In the genomic region with DNA sequence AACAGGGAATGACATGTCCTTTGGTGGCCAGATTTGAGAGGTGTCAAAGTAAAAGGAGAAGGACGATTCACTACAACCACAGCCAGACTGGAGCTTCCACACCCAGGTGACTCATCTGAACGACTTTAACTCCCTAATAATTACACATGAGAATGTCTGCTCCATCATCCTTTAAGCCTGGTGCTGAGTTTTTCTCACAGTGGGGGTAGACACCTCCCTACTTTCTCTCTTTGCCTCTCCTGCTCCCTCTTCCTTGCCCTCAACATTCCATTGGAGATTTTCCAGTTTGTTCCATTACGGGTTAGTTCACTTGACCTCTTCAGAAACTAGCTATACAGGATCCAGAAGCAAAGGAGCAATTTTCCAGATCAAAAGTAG, we compare ENCODE assay signal across 10 cellular contexts.
DNase-seq lines count a peak whose midpoint lies in the region; ATAC-seq, FAIRE-seq and TF ChIP-seq lines count a peak whose summit lies in the region.
"Had no signal": no experiment of that assay in that cellular context is flagged by ENCODE, and none has a peak within 500 bp of the region (broad histone marks: within the 10 kb centered on the region; RNA-seq: fewer than 3 reads in every experiment).

No MANE protein-coding gene starts in this region.

- no peaks in the 10 kb centered on the region for H3K79me2 ChIP-seq in HCT116 (ENCODE audit: insufficient read depth, low read length)

- no TSS peak for BruUV-seq in HCT116 (replicated peaks; lab: Mats Ljungman, UMichigan)

- no peaks in the 10 kb centered on the region for H4K20me1 ChIP-seq in HCT116 (ENCODE audit: insufficient read depth)

- peak; percentile 13 for DNase-seq in HCT116 (ENCODE audit: low read depth, low spot score)
- DNase-seq in T-helper 17 cell, result no peak
- peak; percentile 11 for DNase-seq in fibroblast of peridontal ligament (ENCODE audit: extremely low read depth)
- peak; percentile 83 for DNase-seq in small intestine
- DNase-seq in foreskin melanocyte, result no peak
- DNase-seq in GM19240 (ENCODE audit: insufficient read length, low spot score), result no peak
- DNase-seq: SHP77 had no signal

- no peak for TF ChIP-seq POLR2A in HCT116 (IDR thresholded peaks at IDR 0.05; ENCODE audit: borderline replicate concordance, extremely low read depth, insufficient read depth, insufficient read length)

- H3K4me3 ChIP-seq in HCT116 (replicated peaks in 1 of 2; ENCODE audit: low read depth in 1 of 2, low read length in 2 of 2), result no peak overlapping the region
- H3K4me3 ChIP-seq in small intestine (ENCODE audit: low read depth in 1 of 2, low read length in 2 of 2), result no peak overlapping the region

- no peak; the same call in 1 of the 2 replicates for TF ChIP-seq RAD21 in HCT116 (IDR thresholded peaks at IDR 0.05; ENCODE audit: low read depth)

- H3K27ac ChIP-seq in HCT116 (ENCODE audit: low read depth, low read length) (no peak overlapping the region), small intestine (ENCODE audit: low read depth in 1 of 2, low read length in 1 of 2) (peak overlapping the region; percentile 97)

- intact Hi-C loops in HCT116 (cut with micrococcal nuclease), result loop anchor here (5.0 kb wide), 1 partner anchor 152 kb away; a partner anchor contains a TSS

- peaks cover 9% of the 10 kb centered on the region for H3K36me3 Mint-ChIP-seq in T-helper 17 cell (ENCODE audit: low read depth)

- H3K9ac ChIP-seq in HCT116 (ENCODE audit: low read length), result peak overlapping the region; percentile 16; the same call in 1 of the 2 replicates

- CTCF ChIA-PET in HCT116 (lab: Charles Lee), result interaction anchor here (0.8 kb wide), 1 partner anchor 118 kb away, joined by 3 read pairs; no protein-coding TSS in a partner anchor

- ATAC-seq in HCT116, result peak; percentile 62
- ATAC-seq in T-helper 17 cell, result no peak
- ATAC-seq in HG03354 (IDR thresholded peaks at IDR 0.05; ENCODE audit: poor library complexity, severe bottlenecking, unreplicated experiment), result no peak
- no peak for ATAC-seq in HG02678 (IDR thresholded peaks at IDR 0.05; ENCODE audit: unreplicated experiment)

- peaks cover 85% of the 10 kb centered on the region for H3K4me1 Mint-ChIP-seq in T-helper 17 cell

- H3K4me1 ChIP-seq in HCT116 (ENCODE audit: control insufficient read depth in 1 of 2, insufficient read depth in 2 of 2, low read length in 2 of 2), result peaks cover 20 to 47% of the 10 kb centered on the region in 2 experiments
- peaks cover 7 to 27% of the 10 kb centered on the region in 2 donors for H3K4me1 ChIP-seq in small intestine (ENCODE audit: control insufficient read depth in 2 of 2, insufficient read depth in 1 of 2, low read depth in 1 of 2, low read length in 1 of 2)

- peak overlapping the region; percentile 97 for H3K27ac Mint-ChIP-seq in T-helper 17 cell

- peak overlapping the region; percentile 64 for H3K4me2 ChIP-seq in HCT116 (ENCODE audit: low read length)

- H3K27me3 Mint-ChIP-seq in T-helper 17 cell, result no peaks in the 10 kb centered on the region

- POLR2A ChIA-PET in HCT116 (lab: Charles Lee), result no interaction called here

- no peak for TF ChIP-seq CTCF in HCT116 (IDR thresholded peaks at IDR 0.05 in 2 of 3, conservative IDR thresholded peaks at IDR 0.05 in 1 of 3; ENCODE audit: borderline replicate concordance in 1 of 3, insufficient read depth in 1 of 3, low read depth in 2 of 3, low read length in 2 of 3)

- H3K4me3 Mint-ChIP-seq in T-helper 17 cell, result peak overlapping the region; percentile 93

- H3K9me2 ChIP-seq in HCT116 (ENCODE audit: insufficient read depth), result no peaks in the 10 kb centered on the region

- 6 to 20% (median 19%) methylated on average over 3 of the region's 3 CpGs for WGBS in small intestine, 3 donors

- no peaks in the 10 kb centered on the region for H3K27me3 ChIP-seq in HCT116 (ENCODE audit: insufficient read depth, low read length)
- H3K27me3 ChIP-seq in small intestine (ENCODE audit: control insufficient read depth in 2 of 2, insufficient read depth in 2 of 2, low read length in 2 of 2), result no peaks in the 10 kb centered on the region

- no peaks in the 10 kb centered on the region for H3K9me3 ChIP-seq in HCT116 (ENCODE audit: control insufficient read depth in 1 of 2, insufficient read depth in 1 of 2, low read depth in 1 of 2, low read length in 2 of 2)
- no peaks in the 10 kb centered on the region for H3K9me3 ChIP-seq in T-helper 17 cell (ENCODE audit: control insufficient read depth, low read length, poor library complexity, severe bottlenecking)
- H3K9me3 ChIP-seq in small intestine (ENCODE audit: control insufficient read depth, low read depth), result no peaks in the 10 kb centered on the region

- no peaks in the 10 kb centered on the region for H3K36me3 ChIP-seq in HCT116 (ENCODE audit: control insufficient read depth in 1 of 2, insufficient read depth in 2 of 2, low read length in 2 of 2)
- no peaks in the 10 kb centered on the region for H3K36me3 ChIP-seq in small intestine (ENCODE audit: control insufficient read depth in 2 of 2, insufficient read depth in 2 of 2, low read length in 2 of 2)

- no peak overlapping the region for H2AFZ ChIP-seq in HCT116 (ENCODE audit: low read depth, low read length, poor library complexity, severe bottlenecking)

- RAD21 ChIA-PET in HCT116 (lab: Charles Lee; ENCODE audit: low non-redundant PET in 1 of 2, low total read pairs in 2 of 2, uncharacterized antibody in 2 of 2, unreplicated experiment in 2 of 2), result no interaction called here

- FAIRE-seq in small intestine (lab: Jason Lieb, UNC), result no peak
- FAIRE-seq: H1 had no signal

TF ChIP-seq in HCT116, 20 proteins besides CTCF, POLR2A, EP300 and RAD21 (continues in another document):
- TF ChIP-seq FOSL1 (IDR thresholded peaks at IDR 0.05; ENCODE audit: low read depth) (peak; percentile 79), SRF (IDR thresholded peaks at IDR 0.05; ENCODE audit: low read depth) (no peak), EZH2 (IDR thresholded peaks at IDR 0.05) (no peak), YY1 (IDR thresholded peaks at IDR 0.05; ENCODE audit: extremely low read depth, insufficient replicate concordance, low read depth, low read length) (no peak), CEBPB (IDR thresholded peaks at IDR 0.05; ENCODE audit: low read depth) (no peak), ELF1 (IDR thresholded peaks at IDR 0.05; ENCODE audit: borderline replicate concordance, low read depth) (no peak), EGR1 (IDR thresholded peaks at IDR 0.05; ENCODE audit: low read depth) (no peak), ZFX (IDR thresholded peaks at IDR 0.05) (no peak), SIN3A (IDR thresholded peaks at IDR 0.05; ENCODE audit: low read depth) (no peak), CBX3 (IDR thresholded peaks at IDR 0.05; ENCODE audit: low read depth) (peak; percentile 68; the same call in 1 of the 2 replicates), SP1 (IDR thresholded peaks at IDR 0.05; ENCODE audit: low read depth) (peak; percentile 50; the same call in 1 of the 2 replicates), TCF7L2 (IDR thresholded peaks at IDR 0.05; ENCODE audit: borderline replicate concordance, extremely low read depth, insufficient read depth, insufficient read length) (no peak)
- TF ChIP-seq, protein P1, sequence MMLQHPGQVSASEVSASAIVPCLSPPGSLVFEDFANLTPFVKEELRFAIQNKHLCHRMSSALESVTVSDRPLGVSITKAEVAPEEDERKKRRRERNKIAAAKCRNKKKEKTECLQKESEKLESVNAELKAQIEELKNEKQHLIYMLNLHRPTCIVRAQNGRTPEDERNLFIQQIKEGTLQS (IDR thresholded peaks at IDR 0.05), result no peak
- TF ChIP-seq, protein P2, sequence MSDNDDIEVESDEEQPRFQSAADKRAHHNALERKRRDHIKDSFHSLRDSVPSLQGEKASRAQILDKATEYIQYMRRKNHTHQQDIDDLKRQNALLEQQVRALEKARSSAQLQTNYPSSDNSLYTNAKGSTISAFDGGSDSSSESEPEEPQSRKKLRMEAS (IDR thresholded peaks at IDR 0.05), result peak; percentile 66; the same call in 1 of the 2 replicates
- TF ChIP-seq, protein P3, sequence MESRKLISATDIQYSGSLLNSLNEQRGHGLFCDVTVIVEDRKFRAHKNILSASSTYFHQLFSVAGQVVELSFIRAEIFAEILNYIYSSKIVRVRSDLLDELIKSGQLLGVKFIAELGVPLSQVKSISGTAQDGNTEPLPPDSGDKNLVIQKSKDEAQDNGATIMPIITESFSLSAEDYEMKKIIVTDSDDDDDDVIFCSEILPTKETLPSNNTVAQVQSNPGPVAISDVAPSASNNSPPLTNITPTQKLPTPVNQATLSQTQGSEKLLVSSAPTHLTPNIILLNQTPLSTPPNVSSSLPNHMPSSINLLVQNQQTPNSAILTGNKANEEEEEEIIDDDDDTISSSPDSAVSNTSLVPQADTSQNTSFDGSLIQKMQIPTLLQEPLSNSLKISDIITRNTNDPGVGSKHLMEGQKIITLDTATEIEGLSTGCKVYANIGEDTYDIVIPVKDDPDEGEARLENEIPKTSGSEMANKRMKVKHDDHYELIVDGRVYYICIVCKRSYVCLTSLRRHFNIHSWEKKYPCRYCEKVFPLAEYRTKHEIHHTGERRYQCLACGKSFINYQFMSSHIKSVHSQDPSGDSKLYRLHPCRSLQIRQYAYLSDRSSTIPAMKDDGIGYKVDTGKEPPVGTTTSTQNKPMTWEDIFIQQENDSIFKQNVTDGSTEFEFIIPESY (IDR thresholded peaks at IDR 0.05; ENCODE audit: extremely low read depth, insufficient replicate concordance, low read length), result no peak

Comparison
In these comparisons a context has a peak if more than half of its experiments do, and no peak if none do; other contexts are left out.
1. DNase-seq: peak in HCT116 (single experiment), fibroblast of peridontal ligament (single experiment) and small intestine (single experiment); none in T-helper 17 cell (0 of 3), foreskin melanocyte (single experiment) and GM19240 (single experiment).